In genomic region chr10:416091-416515, GRCh38 we compare ENCODE assay signal across 18 cellular contexts.
DNase-seq lines count a peak whose midpoint lies in the region; ATAC-seq, FAIRE-seq and TF ChIP-seq lines count a peak whose summit lies in the region.
"Had no signal": no experiment of that assay in that cellular context is flagged by ENCODE, and none has a peak within 500 bp of the region (broad histone marks: within the 10 kb centered on the region; RNA-seq: fewer than 3 reads in every experiment).

No MANE protein-coding gene starts in this region.

- H3K18ac ChIP-seq in mesendoderm (ENCODE audit: low read length): no peak overlapping the region

- peaks cover 43 to 65% of the 10 kb centered on the region in 2 experiments for H3K27me3 ChIP-seq in K562 (ENCODE audit: control insufficient read depth in 2 of 2, insufficient read depth in 2 of 2, low read length in 2 of 2)
- no peaks in the 10 kb centered on the region for H3K27me3 ChIP-seq in mesendoderm (ENCODE audit: insufficient read depth, low read length, poor library complexity)
- H3K27me3 ChIP-seq: adrenal gland, hepatocyte had no signal

- no peak overlapping the region for H2AFZ ChIP-seq in K562 (ENCODE audit: low read depth, low read length)
- H2AFZ ChIP-seq: hepatocyte had no signal

- peaks cover 4% of the 10 kb centered on the region for H4K20me1 ChIP-seq in K562 (replicated peaks; ENCODE audit: control insufficient read depth, insufficient read depth, low read length)

- H2BK15ac ChIP-seq in mesendoderm (replicated peaks; ENCODE audit: low read depth): no peak overlapping the region

- no peak overlapping the region for H4K8ac ChIP-seq in mesendoderm (ENCODE audit: low read depth, low read length)

- DNase-seq in A549 (ENCODE audit: low read depth in 1 of 2, low spot score in 1 of 2) (peak in 1 of 2 experiments; percentile 31), K562 (ENCODE audit: extremely low read depth in 1 of 4, low spot score in 3 of 4) (peak in 3 of 4 experiments; percentile 19 to 31 (median 19)), mesendoderm (peak; percentile 72), Right ventricle myocardium inferior (ENCODE audit: missing footprints) (no peak), GM12892 (ENCODE audit: insufficient read length) (no peak)
- DNase-seq in activated T-cell treated with anti-CD3 and anti-CD28 coated beads, Interleukin-2, amount 50 U/mL, for 1 hour: no peak
- DNase-seq: activated effector memory CD4-positive, alpha-beta T cell treated with Interleukin-2 at 50 U/mL for 16 hours; adrenal gland; CD8-positive, alpha-beta T cell; effector CD8-positive, alpha-beta T cell; midbrain; NCI-H1436; SHP77; stimulated activated CD4-positive, alpha-beta T cell treated with anti-CD3 and anti-CD28 coated beads, Interleukin-15, amount 100 ng/mL, for 24 hours; stimulated activated naive CD4-positive, alpha-beta T cell had no signal

- no peak overlapping the region for H3K56ac ChIP-seq in mesendoderm (ENCODE audit: low read length)

- H3K4ac ChIP-seq in mesendoderm (ENCODE audit: low read depth, low read length): no peak overlapping the region

- H3K9me1 ChIP-seq in K562 (ENCODE audit: control insufficient read depth, insufficient read depth, low read length): no peaks in the 10 kb centered on the region

- no peak overlapping the region for H2AK5ac ChIP-seq in mesendoderm (ENCODE audit: low read length)

- TF ChIP-seq CTCF in A549 (IDR thresholded peaks at IDR 0.05) (0 out of 3 replicates have a peak, but pooled peaks have one; percentile 7), HEK293 (tag by site-specific recombination; IDR thresholded peaks at IDR 0.05) (no peak), K562 (IDR thresholded peaks at IDR 0.05 in 2 of 3, conservative IDR thresholded peaks at IDR 0.05 in 1 of 3; ENCODE audit: insufficient read depth in 2 of 3, low read depth in 1 of 3, low read length in 3 of 3) (peak in 1 of 3 experiments; percentile 31; a peak in 1 of 6 replicates)

- CTCF ChIA-PET in A549 (lab: Yijun Ruan, JAX): interaction anchor here (1.4 to 1.5 kb wide), 2 partner anchors 11 kb away, joined by 3 read pairs; no protein-coding TSS in a partner anchor
- CTCF ChIA-PET in HEK293 (lab: Yijun Ruan, JAX): interaction anchor here (0.7 to 1.2 kb wide), 6 partner anchors 10 to 117 kb away, joined by 3 to 5 read pairs (median 3); no protein-coding TSS in a partner anchor
- CTCF ChIA-PET in K562 (lab: Yijun Ruan, JAX; ENCODE audit: low intra/inter-chr PET ratio): no interaction called here

- FAIRE-seq in A549 (lab: Jason Lieb, UNC): no peak
- no peak for FAIRE-seq in K562 (lab: Jason Lieb, UNC)
- no peak for FAIRE-seq in GM12892 (lab: Jason Lieb, UNC)

- ATAC-seq in A549 (peak; percentile 43 to 81; a peak in 3 of 6 replicates), K562 (peak; percentile 93), Right ventricle myocardium inferior (no peak), HG02642 (IDR thresholded peaks at IDR 0.05; ENCODE audit: poor library complexity, unreplicated experiment) (no peak)
- ATAC-seq: CD8-positive, alpha-beta T cell had no signal

- TF ChIP-seq POLR2A in A549 (IDR thresholded peaks at IDR 0.05; ENCODE audit: low read length) (no peak), K562 (conservative IDR thresholded peaks at IDR 0.05) (no peak), GM12892 (IDR thresholded peaks at IDR 0.05; ENCODE audit: low read depth, low read length) (no peak)

- TF ChIP-seq RAD21 in A549 (conservative IDR thresholded peaks at IDR 0.05 in 1 of 2, IDR thresholded peaks at IDR 0.05 in 1 of 2): no peak; a peak in 1 of 5 replicates
- no peak for TF ChIP-seq RAD21 in K562 (CRISPR knock-in tag; conservative IDR thresholded peaks at IDR 0.05 in 1 of 2, IDR thresholded peaks at IDR 0.05 in 1 of 2)

- H3K79me2 ChIP-seq in K562 (ENCODE audit: control insufficient read depth, insufficient read depth, low read length) (no peaks in the 10 kb centered on the region), mesendoderm (ENCODE audit: control insufficient read depth, insufficient read depth, low read length) (no peaks in the 10 kb centered on the region)
- H3K79me2 ChIP-seq: hepatocyte had no signal

- no peak overlapping the region for H3K4me2 ChIP-seq in A549
- peak overlapping the region; percentile 4; the same call in 1 of the 2 replicates for H3K4me2 ChIP-seq in K562 (ENCODE audit: insufficient read depth, low read length)
- H3K4me2 ChIP-seq in mesendoderm (ENCODE audit: low read length): no peak overlapping the region
- H3K4me2 ChIP-seq: hepatocyte had no signal

- WGBS in A549 (ENCODE audit: missing lambda C conversion rate): 85% methylated on average over 13 of the region's 13 CpGs
- WGBS in K562 (ENCODE audit: insufficient coverage, low coverage, missing lambda C conversion rate): 2% methylated on average over 13 of the region's 13 CpGs
- WGBS in mesendoderm (ENCODE audit: extremely low coverage, insufficient coverage, low lambda C conversion rate): no CpG with 5 or more reads among the region's 13 CpGs

- H4K5ac ChIP-seq in mesendoderm (ENCODE audit: low read length): no peak overlapping the region

- H3K27ac ChIP-seq in A549 (no peak overlapping the region), HEK293 (ENCODE audit: extremely low read depth, low read depth, low read length) (no peak overlapping the region), K562 (ENCODE audit: extremely low read depth, low read depth, low read length) (no peak overlapping the region), mesendoderm (ENCODE audit: low read depth, low read length) (no peak overlapping the region)
- H3K27ac ChIP-seq: adrenal gland, hepatocyte had no signal

- in situ Hi-C loops in K562 (cut with MboI): no loop called here

- H3K9ac ChIP-seq in K562 (ENCODE audit: insufficient read depth in 1 of 2, low read depth in 2 of 2, low read length in 2 of 2) (no peak overlapping the region; a peak in 1 of 4 replicates), mesendoderm (ENCODE audit: low read length) (no peak overlapping the region)

- BruUV-seq in K562 (replicated peaks; lab: Mats Ljungman, UMichigan): no TSS peak

- H3K36me3 ChIP-seq in HEK293 (ENCODE audit: control insufficient read depth in 2 of 2, insufficient read depth in 1 of 2, low read length in 2 of 2) (peaks cover 0 to 30% of the 10 kb centered on the region in 2 experiments; a peak in 1 of 3 replicates), K562 (ENCODE audit: control insufficient read depth, insufficient read depth, low read length) (no peaks in the 10 kb centered on the region), mesendoderm (ENCODE audit: control insufficient read depth, insufficient read depth, low read length) (no peaks in the 10 kb centered on the region)

- intact Hi-C loops in K562 (cut with micrococcal nuclease): no loop called here
- intact Hi-C loops in Right ventricle myocardium inferior (cut with DNase I): no loop called here

- H3K4me1 ChIP-seq in A549: no peaks in the 10 kb centered on the region
- no peaks in the 10 kb centered on the region for H3K4me1 ChIP-seq in HEK293 (ENCODE audit: control insufficient read depth, insufficient read depth, low read length)
- peaks cover 0 to 7% of the 10 kb centered on the region in 2 experiments; a peak in 2 of 5 replicates for H3K4me1 ChIP-seq in K562 (replicated peaks in 1 of 2; ENCODE audit: control insufficient read depth in 2 of 2, insufficient read depth in 2 of 2, low read length in 2 of 2)
- no peaks in the 10 kb centered on the region for H3K4me1 ChIP-seq in mesendoderm (ENCODE audit: control insufficient read depth, low read depth, low read length)
- H3K4me1 ChIP-seq: adrenal gland had no signal

- TF ChIP-seq EP300 in A549 (IDR thresholded peaks at IDR 0.05) (no peak), K562 (IDR thresholded peaks at IDR 0.05; ENCODE audit: low read length) (no peak)

- no peak overlapping the region for H3K23ac ChIP-seq in mesendoderm (ENCODE audit: low read length)

- H3K9me3 ChIP-seq in A549 (no peaks in the 10 kb centered on the region), HEK293 (ENCODE audit: control insufficient read depth, insufficient read depth, low read depth, low read length) (no peaks in the 10 kb centered on the region), K562 (replicated peaks; ENCODE audit: control insufficient read depth, insufficient read depth, low read depth, low read length) (no peaks in the 10 kb centered on the region)
- H3K9me3 ChIP-seq: adrenal gland had no signal

- H2BK5ac ChIP-seq in mesendoderm (ENCODE audit: low read length): no peak overlapping the region

- H3K4me3 ChIP-seq in A549: no peak overlapping the region
- no peak overlapping the region for H3K4me3 ChIP-seq in HEK293 (ENCODE audit: low read depth, low read length)
- H3K4me3 ChIP-seq in K562: no peak overlapping the region
- H3K4me3 ChIP-seq in mesendoderm (ENCODE audit: low read length): no peak overlapping the region
- H3K4me3 ChIP-seq: adrenal gland, hepatocyte had no signal

- no peak overlapping the region for H2BK120ac ChIP-seq in mesendoderm (ENCODE audit: low read depth, low read length)

- POLR2A ChIA-PET in A549 (lab: Yijun Ruan, JAX) (no interaction called here), HEK293 (lab: Yijun Ruan, JAX) (no interaction called here), K562 (lab: Yijun Ruan, JAX) (no interaction called here)

- H3K79me1 ChIP-seq in mesendoderm (ENCODE audit: low read length): no peaks in the 10 kb centered on the region

TF ChIP-seq in A549, 52 proteins besides CTCF, POLR2A, EP300 and RAD21 (continues in another document):
- TF ChIP-seq HOXB13 (CRISPR knock-in tag; IDR thresholded peaks at IDR 0.05; ENCODE audit: low read depth) (no peak), FOSB (CRISPR knock-in tag; IDR thresholded peaks at IDR 0.05) (no peak), ZSCAN20 (CRISPR knock-in tag; IDR thresholded peaks at IDR 0.05) (no peak), CEBPB (IDR thresholded peaks at IDR 0.05) (no peak), TFCP2L1 (CRISPR knock-in tag; IDR thresholded peaks at IDR 0.05) (no peak), NFE2L2 (conservative IDR thresholded peaks at IDR 0.05; ENCODE audit: low read length) (no peak), ZC3H11A (IDR thresholded peaks at IDR 0.05) (no peak)

TF ChIP-seq in HEK293, 187 proteins besides CTCF, POLR2A, EP300 and RAD21 (continues in another document):
- peak; percentile 93 for TF ChIP-seq ZFHX2 (tag by site-specific recombination; conservative IDR thresholded peaks at IDR 0.05)
- no peak for TF ChIP-seq ZSCAN16 (tag by site-specific recombination; IDR thresholded peaks at IDR 0.05)
- peak; percentile 20; the same call in 1 of the 2 replicates for TF ChIP-seq ZIC2 (tag by site-specific recombination; IDR thresholded peaks at IDR 0.05)

TF ChIP-seq in K562, 482 proteins besides CTCF, POLR2A, EP300 and RAD21:
- TF ChIP-seq XRCC3 (IDR thresholded peaks at IDR 0.05) (no peak), CTBP1 (IDR thresholded peaks at IDR 0.05; ENCODE audit: borderline replicate concordance) (peak; percentile 41; the same call in 1 of the 2 replicates), RCOR1 (IDR thresholded peaks at IDR 0.05; ENCODE audit: borderline replicate concordance in 1 of 2, low read depth in 2 of 2, low read length in 2 of 2) (0 out of 4 replicates have a peak, but pooled peaks of 1 of the 2 experiments have one; percentile 10), NFE2 (IDR thresholded peaks at IDR 0.05; ENCODE audit: low read depth) (peak; percentile 29; the same call in 1 of the 2 replicates)
TF ChIP-seq in K562: peak in this region for 3.

Comparison
In these comparisons a context has a peak if more than half of its experiments do, and no peak if none do; other contexts are left out.
1. ATAC-seq: peak in A549 (2 of 2) and K562 (single experiment); none in Right ventricle myocardium inferior (single experiment) and HG02642 (single experiment).
2. DNase-seq: peak in K562 (3 of 4) and mesendoderm (single experiment); none in Right ventricle myocardium inferior (single experiment), GM12892 (single experiment) and activated T-cell treated with anti-CD3 and anti-CD28 coated beads, Interleukin-2, amount 50 U/mL, for 1 hour (single experiment).